ENCODE assay signal across 21 cellular contexts in the genomic region with DNA sequence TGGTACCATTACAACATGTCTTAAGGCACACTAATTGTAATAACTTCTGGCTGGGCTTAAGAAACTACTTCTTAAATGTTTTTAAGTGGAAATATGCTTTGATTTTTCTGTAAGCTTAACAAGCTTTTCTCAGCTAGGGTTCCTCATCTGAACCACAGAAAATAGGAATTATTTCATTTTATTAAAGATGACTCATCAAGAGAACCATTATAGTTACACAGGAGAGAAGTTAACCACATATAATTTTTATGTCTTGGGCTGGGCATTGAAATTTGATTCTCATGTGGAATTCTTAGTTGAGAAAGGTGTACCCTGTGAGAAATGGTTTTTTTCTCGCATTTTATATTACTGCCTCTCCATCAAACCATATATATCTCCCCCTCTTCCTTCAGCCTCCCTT.
DNase-seq lines count a peak whose midpoint lies in the region; FAIRE-seq and TF ChIP-seq lines count a peak whose summit lies in the region.
"Had no signal": no experiment of that assay in that cellular context is flagged by ENCODE, and none has a peak within 500 bp of the region (broad histone marks: within the 10 kb centered on the region; RNA-seq: fewer than 3 reads in every experiment).

No MANE protein-coding gene starts in this region.

- H3K4me3 Mint-ChIP-seq in chondrocyte (ENCODE audit: unreplicated experiment): no peak overlapping the region
- H3K4me3 Mint-ChIP-seq: activated CD8-positive, alpha-beta memory T cell treated with anti-CD3 and anti-CD28 coated beads, Interleukin-2, amount 10 ng/mL, durations not matched to agents 7 days and 5 days; CD14-positive monocyte had no signal

- no peak overlapping the region for H2AFZ ChIP-seq in GM23248
- H2AFZ ChIP-seq: parathyroid adenoma had no signal

- 90 to 100% methylated on average over 1 of the region's 1 CpG for WGBS in GM23248 (ENCODE audit: low coverage in 1 of 2, low lambda C conversion rate in 2 of 2, missing lambda C conversion rate in 2 of 2), 2 experiments

- peaks cover 100% of the 10 kb centered on the region for H3K79me2 ChIP-seq in GM23248 (ENCODE audit: insufficient read depth)

- H3K36me3 Mint-ChIP-seq in chondrocyte (ENCODE audit: low read depth): no peaks in the 10 kb centered on the region

- FAIRE-seq in RCC 7860 (lab: Jason Lieb, UNC): peak; percentile 62
- FAIRE-seq: frontal cortex had no signal

- no peak overlapping the region for H3K27ac ChIP-seq in GM23248
- H3K27ac ChIP-seq: colonic mucosa, parathyroid adenoma, SJCRH30 had no signal

- H3K4me1 Mint-ChIP-seq in chondrocyte (ENCODE audit: low read depth): peaks cover 65% of the 10 kb centered on the region

- H3K27me3 ChIP-seq in GM23248 (replicated peaks; ENCODE audit: insufficient read depth) (no peaks in the 10 kb centered on the region), skeletal muscle satellite cell (ENCODE audit: control insufficient read depth, insufficient read depth, low read length) (no peaks in the 10 kb centered on the region)
- H3K27me3 ChIP-seq: colonic mucosa, SJCRH30, tibial nerve had no signal

- H3K4me1 ChIP-seq in GM23248 (ENCODE audit: insufficient read depth) (0 out of 2 replicates have a peak, but pooled peaks cover 6% of the 10 kb centered on the region), skeletal muscle satellite cell (ENCODE audit: control insufficient read depth, insufficient read depth, low read length) (peaks cover 28% of the 10 kb centered on the region)
- H3K4me1 ChIP-seq: colonic mucosa had no signal

- TF ChIP-seq CTCF in chondrocyte (IDR thresholded peaks at IDR 0.05): no peak

- DNase-seq in GM23248: peak; percentile 23
- DNase-seq in RCC 7860 (ENCODE audit: low spot score): peak; percentile 6
- DNase-seq in chondrocyte (ENCODE audit: low spot score): no peak
- no peak for DNase-seq in SIG-M5 treated with dmso at 0.1 percent for 504 hours (lab: John Stamatoyannopoulos, UW; ENCODE audit: unreplicated experiment)
- DNase-seq in pons (ENCODE audit: low spot score): no peak
- DNase-seq in SK-N-DZ (ENCODE audit: low spot score): no peak
- DNase-seq: activated CD8-positive, alpha-beta memory T cell treated with anti-CD3 and anti-CD28 coated beads, Interleukin-2, amount 10 ng/mL, durations not matched to agents 7 days and 5 days; activated effector memory CD4-positive, alpha-beta T cell treated with Interleukin-2 at 50 U/mL for 16 hours; amniotic stem cell; colonic mucosa; DMS53; left ventricle myocardium superior; NCI-H187; NCI-H510A treated with DMSO at 0.1 percent for 48 hours; SJCRH30; stimulated activated naive CD4-positive, alpha-beta T cell had no signal

- H3F3A ChIP-seq in GM23248 (ENCODE audit: insufficient read depth): peaks cover 6% of the 10 kb centered on the region; the same call in 1 of the 2 replicates

- no peaks in the 10 kb centered on the region for H3K36me3 ChIP-seq in GM23248 (ENCODE audit: low read depth)
- H3K36me3 ChIP-seq in skeletal muscle satellite cell (ENCODE audit: insufficient read depth, low read length): no peaks in the 10 kb centered on the region
- H3K36me3 ChIP-seq: colonic mucosa, tibial nerve had no signal

- in situ Hi-C loops in GM23248 (cut with MboI): no loop called here

- H3K4me3 ChIP-seq in GM23248 (no peak overlapping the region), skeletal muscle satellite cell (ENCODE audit: low read length) (no peak overlapping the region)
- H3K4me3 ChIP-seq: colonic mucosa, SJCRH30, tibial nerve had no signal

- H3K9me3 ChIP-seq in GM23248 (ENCODE audit: low read depth) (no peaks in the 10 kb centered on the region), skeletal muscle satellite cell (replicated peaks; ENCODE audit: low read length) (no peaks in the 10 kb centered on the region)
- H3K9me3 ChIP-seq: colonic mucosa, SJCRH30, tibial nerve had no signal

- peak overlapping the region; percentile 15 for H3K27ac Mint-ChIP-seq in chondrocyte (ENCODE audit: unreplicated experiment)
- H3K27ac Mint-ChIP-seq: activated CD8-positive, alpha-beta memory T cell treated with anti-CD3 and anti-CD28 coated beads, Interleukin-2, amount 10 ng/mL, durations not matched to agents 7 days and 5 days had no signal

- H3K9me3 Mint-ChIP-seq in chondrocyte (ENCODE audit: low read depth): no peaks in the 10 kb centered on the region
- H3K9me3 Mint-ChIP-seq: CD14-positive monocyte had no signal

- no peaks in the 10 kb centered on the region for H3K9me2 ChIP-seq in GM23248 (ENCODE audit: insufficient read depth)

- no peak overlapping the region for H3K9ac ChIP-seq in GM23248
- H3K9ac ChIP-seq in skeletal muscle satellite cell (ENCODE audit: low read depth, low read length): no peak overlapping the region
- H3K9ac ChIP-seq: parathyroid adenoma had no signal

- H4K20me1 ChIP-seq in GM23248 (ENCODE audit: insufficient read depth): peaks cover 9% of the 10 kb centered on the region; the same call in 1 of the 2 replicates

- H3K4me2 ChIP-seq in GM23248 (ENCODE audit: unreplicated experiment): no peak overlapping the region
- peak overlapping the region; percentile 32 for H3K4me2 ChIP-seq in skeletal muscle satellite cell (ENCODE audit: low read length)

- no peaks in the 10 kb centered on the region for H3K27me3 Mint-ChIP-seq in chondrocyte (ENCODE audit: low read depth)
- H3K27me3 Mint-ChIP-seq: activated CD8-positive, alpha-beta memory T cell treated with anti-CD3 and anti-CD28 coated beads, Interleukin-2, amount 10 ng/mL, durations not matched to agents 7 days and 5 days had no signal

Comparison
In these comparisons a context has a peak if more than half of its experiments do, and no peak if none do; other contexts are left out.
1. DNase-seq: peak in GM23248 (single experiment) and RCC 7860 (single experiment); none in chondrocyte (single experiment), SIG-M5 treated with dmso at 0.1 percent for 504 hours (single experiment), pons (single experiment) and SK-N-DZ (single experiment).